ENCODE assay signal across 17 cellular contexts in the genomic region with DNA sequence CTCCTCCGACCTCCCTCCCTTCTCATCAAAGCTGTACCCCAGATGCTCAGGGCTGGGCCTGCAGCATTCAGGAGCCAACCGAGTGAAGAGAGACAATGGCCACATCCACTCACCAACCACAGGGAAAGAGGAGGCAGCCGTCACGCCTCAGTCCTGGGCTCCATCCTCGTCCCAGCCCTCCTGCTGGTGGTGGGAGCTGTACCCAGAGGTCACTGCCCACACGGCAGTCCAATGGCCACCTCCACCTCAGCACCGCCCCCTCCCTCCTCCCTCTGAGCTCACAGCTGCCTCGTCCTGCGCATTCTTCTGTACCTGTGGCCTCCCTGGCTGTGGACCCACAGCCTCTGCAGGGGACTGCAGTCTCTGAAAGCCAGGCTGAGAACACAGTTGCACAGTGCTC. TPM values are rescaled to one million over a fixed set of nuclear protein-coding genes. Genes with fewer than 3 reads are reported as not detected.
DNase-seq lines count a peak whose midpoint lies in the region; ATAC-seq and TF ChIP-seq lines count a peak whose summit lies in the region.
"Had no signal": no experiment of that assay in that cellular context is flagged by ENCODE, and none has a peak within 500 bp of the region (broad histone marks: within the 10 kb centered on the region; RNA-seq: fewer than 3 reads in every experiment).

No MANE protein-coding gene starts in this region.

- no peak overlapping the region for H4K5ac ChIP-seq in H9 (ENCODE audit: insufficient read length, low read depth, low read length)

- no peak overlapping the region for H2BK120ac ChIP-seq in H9 (ENCODE audit: low read depth, low read length, poor library complexity, severe bottlenecking)

- no peaks in the 10 kb centered on the region; the same call in 1 of the 2 replicates for H3K79me2 ChIP-seq in H9 (ENCODE audit: insufficient read depth, low read length)

- H3K14ac ChIP-seq in H9 (ENCODE audit: insufficient read depth, low read length) = no peak overlapping the region

- H2BK15ac ChIP-seq in H9 (ENCODE audit: low read depth, low read length) = no peak overlapping the region

- H3K4me3 ChIP-seq in iPS-20b (ENCODE audit: low read length) (no peak overlapping the region; the same call in 1 of the 2 replicates), lower leg skin (ENCODE audit: low read depth, poor library complexity, severe bottlenecking) (no peak overlapping the region)
- no peak overlapping the region for H3K4me3 ChIP-seq in effector memory CD4-positive, alpha-beta T cell (ENCODE audit: insufficient read depth, low read depth, low read length, poor library complexity, severe bottlenecking)
- H3K4me3 ChIP-seq: SJSA1 had no signal

- H3K27me3 ChIP-seq in H9 (ENCODE audit: insufficient read depth, low read length) (no peaks in the 10 kb centered on the region), iPS-20b (ENCODE audit: insufficient read depth, low read length) (no peaks in the 10 kb centered on the region)
- no peaks in the 10 kb centered on the region for H3K27me3 ChIP-seq in effector memory CD4-positive, alpha-beta T cell (replicated peaks; ENCODE audit: control insufficient read depth, insufficient read depth, low read length, poor library complexity, severe bottlenecking)

- H3K36me3 Mint-ChIP-seq in H9 (ENCODE audit: insufficient read depth in 1 of 3, low read depth in 3 of 3) = peaks cover 28 to 37% (median 35%) of the 10 kb centered on the region in 3 experiments
- H3K36me3 Mint-ChIP-seq in WTC11 = peaks cover 29% of the 10 kb centered on the region
- H3K36me3 Mint-ChIP-seq in progenitor cell of endocrine pancreas (ENCODE audit: insufficient read depth) = peaks cover 8% of the 10 kb centered on the region
- H3K36me3 Mint-ChIP-seq: CD8-positive, alpha-beta memory T cell; IgD-negative memory B cell had no signal

- H3K4me1 ChIP-seq in H9 (ENCODE audit: insufficient read depth, low read length) (peaks cover 10% of the 10 kb centered on the region; the same call in 1 of the 2 replicates), iPS-20b (ENCODE audit: insufficient read depth, low read length) (peaks cover 47% of the 10 kb centered on the region; the same call in 1 of the 2 replicates)
- no peaks in the 10 kb centered on the region for H3K4me1 ChIP-seq in effector memory CD4-positive, alpha-beta T cell (ENCODE audit: control insufficient read depth, insufficient read depth, low read length, poor library complexity, severe bottlenecking)
- H3K4me1 ChIP-seq: SJSA1 had no signal

- no peak overlapping the region for H2AFZ ChIP-seq in H9 (ENCODE audit: low read length)

- no peak overlapping the region for H3K23ac ChIP-seq in H9 (ENCODE audit: insufficient read length, low read depth, low read length)

- CTCF ChIA-PET in WTC11 (lab: Charles Lee) = interaction anchor here (1.0 to 1.2 kb wide), 4 partner anchors 12 to 126 kb away, joined by 3 to 5 read pairs (median 3); no protein-coding TSS in a partner anchor

- no peak overlapping the region for H4K91ac ChIP-seq in H9 (ENCODE audit: insufficient read length, low read depth, low read length)

- H3K9me3 Mint-ChIP-seq in H9 = peaks cover 13 to 21% of the 10 kb centered on the region in 2 experiments
- H3K9me3 Mint-ChIP-seq in WTC11 = peaks cover 6% of the 10 kb centered on the region
- H3K9me3 Mint-ChIP-seq in progenitor cell of endocrine pancreas (ENCODE audit: low read depth) = no peaks in the 10 kb centered on the region
- H3K9me3 Mint-ChIP-seq: CD8-positive, alpha-beta memory T cell; IgD-negative memory B cell had no signal

- no peak overlapping the region for H3T11ph ChIP-seq in H9 (ENCODE audit: low read length)

- H3K27ac Mint-ChIP-seq in H9 = peak overlapping the region; percentile 87 to 95 (median 94); a peak in 6 of 7 replicates
- peak overlapping the region; percentile 47; the same call in 1 of the 2 replicates for H3K27ac Mint-ChIP-seq in WTC11
- peak overlapping the region; percentile 95 for H3K27ac Mint-ChIP-seq in progenitor cell of endocrine pancreas
- H3K27ac Mint-ChIP-seq: CD8-positive, alpha-beta memory T cell had no signal

- no peak overlapping the region for H3K56ac ChIP-seq in H9 (ENCODE audit: insufficient read length, low read depth, low read length)

- no peak overlapping the region for H3K4ac ChIP-seq in H9 (ENCODE audit: low read depth, low read length)

- H2BK20ac ChIP-seq in H9 (ENCODE audit: low read depth, low read length, poor library complexity, severe bottlenecking) = no peak overlapping the region

- no CpG with 5 or more reads among the region's 9 CpGs for WGBS in H9 (ENCODE audit: extremely low coverage, insufficient read length, low lambda C conversion rate)
- whole genome bisulfite sequencing in lower leg skin, 2 donors = 74 to 75% methylated on average over 9 of the region's 9 CpGs

- peaks cover 5% of the 10 kb centered on the region for H3K27me3 Mint-ChIP-seq in H9 (ENCODE audit: low read depth)
- no peaks in the 10 kb centered on the region for H3K27me3 Mint-ChIP-seq in WTC11 (ENCODE audit: low read depth)
- no peaks in the 10 kb centered on the region for H3K27me3 Mint-ChIP-seq in progenitor cell of endocrine pancreas

- no peak overlapping the region for H2AK5ac ChIP-seq in H9 (ENCODE audit: insufficient read length, low read length)

- peaks cover 13% of the 10 kb centered on the region for H3K36me3 ChIP-seq in iPS-20b (ENCODE audit: insufficient read depth, low read depth, low read length)
- no peaks in the 10 kb centered on the region for H3K36me3 ChIP-seq in effector memory CD4-positive, alpha-beta T cell (ENCODE audit: control insufficient read depth, insufficient read depth, low read length)
- H3K36me3 ChIP-seq: SJSA1 had no signal

- DNase-seq in H9 = peak; percentile 71
- DNase-seq in WTC11 (ENCODE audit: low spot score) = no peak
- no peak for DNase-seq in progenitor cell of endocrine pancreas (ENCODE audit: low spot score, unreplicated experiment)
- no peak for DNase-seq in effector CD8-positive, alpha-beta T cell (lab: John Stamatoyannopoulos, UW)
- DNase-seq in hepatic stellate cell (ENCODE audit: low spot score) = no peak
- DNase-seq in effector memory CD4-positive, alpha-beta T cell = no peak
- DNase-seq in lower leg skin (ENCODE audit: low spot score in 2 of 2) = no peak
- DNase-seq: Calu3; CD8-positive, alpha-beta memory T cell; GOT3; NCI-H1105; NCI-H2081 treated with DMSO at 0.1 percent for 48 hours; OCI-M1 had no signal

- no peak overlapping the region for H4K8ac ChIP-seq in H9 (replicated peaks; ENCODE audit: insufficient read length, low read depth, low read length)

- intact Hi-C loops in lower leg skin (cut with DNase I; ENCODE audit: low total_unique reads) = no loop called here

- no peaks in the 10 kb centered on the region for H3K79me1 ChIP-seq in H9 (ENCODE audit: insufficient read depth, low read depth, low read length, poor library complexity, severe bottlenecking)

- H3K27ac ChIP-seq in H9 (ENCODE audit: insufficient read length, low read depth, low read length) (no peak overlapping the region), iPS-20b (ENCODE audit: low read length) (no peak overlapping the region)
- H3K27ac ChIP-seq in effector memory CD4-positive, alpha-beta T cell (ENCODE audit: insufficient read depth, low read length, poor library complexity, severe bottlenecking) = no peak overlapping the region
- H3K27ac ChIP-seq: C4-2B, SJSA1 had no signal

- no peak overlapping the region for H3K4me2 ChIP-seq in H9 (ENCODE audit: insufficient read depth, insufficient read length, low read length)

- H3K9me3 ChIP-seq in H9 (ENCODE audit: control insufficient read depth, low read depth, low read length) (no peaks in the 10 kb centered on the region), iPS-20b (ENCODE audit: insufficient read depth, low read depth, low read length) (no peaks in the 10 kb centered on the region; the same call in 1 of the 2 replicates)
- H3K9me3 ChIP-seq in effector memory CD4-positive, alpha-beta T cell (ENCODE audit: control insufficient read depth, low read length) = no peaks in the 10 kb centered on the region
- H3K9me3 ChIP-seq: SJSA1 had no signal

- H3K4me1 Mint-ChIP-seq in H9 (peaks cover 65 to 77% of the 10 kb centered on the region in 2 experiments), WTC11 (peaks cover 88% of the 10 kb centered on the region), progenitor cell of endocrine pancreas (ENCODE audit: low read depth) (peaks cover 15% of the 10 kb centered on the region)
- H3K4me1 Mint-ChIP-seq: CD8-positive, alpha-beta memory T cell had no signal

- POLR2A ChIA-PET in WTC11 (lab: Charles Lee) = no interaction called here

- peaks cover 2% of the 10 kb centered on the region for H4K20me1 ChIP-seq in H9 (ENCODE audit: control insufficient read depth, insufficient read depth, insufficient read length)

- H2BK12ac ChIP-seq in H9 (ENCODE audit: insufficient read length, low read depth, low read length) = no peak overlapping the region

- no peak overlapping the region for H2BK5ac ChIP-seq in H9 (ENCODE audit: insufficient read length, low read length)

- H3K4me3 Mint-ChIP-seq in H9 (peak overlapping the region in 1 of 2 experiments; percentile 53; a peak in 2 of 5 replicates), WTC11 (no peak overlapping the region), progenitor cell of endocrine pancreas (ENCODE audit: low read depth) (no peak overlapping the region)
- H3K4me3 Mint-ChIP-seq: CD8-positive, alpha-beta memory T cell; IgD-negative memory B cell had no signal

- ATAC-seq in WTC11 = peak; percentile 25

- H3K23me2 ChIP-seq in H9 (ENCODE audit: insufficient read length, low read depth, low read length, poor library complexity, severe bottlenecking) = no peaks in the 10 kb centered on the region

- H3K18ac ChIP-seq in H9 (ENCODE audit: insufficient read length, low read depth, low read length) = no peak overlapping the region

- H3K9ac ChIP-seq in H9 (ENCODE audit: extremely low read depth, insufficient read length, low read length) (no peak overlapping the region), iPS-20b (ENCODE audit: low read depth, low read length) (peak overlapping the region; percentile 60; the same call in 1 of the 2 replicates)

- TF ChIP-seq POLR2A in lower leg skin (IDR thresholded peaks at IDR 0.05) = no peak

- TF ChIP-seq CTCF in H9 (conservative IDR thresholded peaks at IDR 0.05) (no peak), WTC11 (IDR thresholded peaks at IDR 0.05) (no peak), progenitor cell of endocrine pancreas (IDR thresholded peaks at IDR 0.05; ENCODE audit: unreplicated experiment) (no peak), lower leg skin (IDR thresholded peaks at IDR 0.05) (no peak)

TF ChIP-seq in WTC11, 78 proteins besides CTCF, POLR2A, EP300 and RAD21 (continues in another document):
- TF ChIP-seq ZBTB21 (CRISPR knock-in tag; IDR thresholded peaks at IDR 0.05; ENCODE audit: borderline replicate concordance) (0 out of 2 replicates have a peak, but pooled peaks have one; percentile 11), NR3C1 (CRISPR knock-in tag; conservative IDR thresholded peaks at IDR 0.05; ENCODE audit: low read depth) (no peak), FOXP1 (CRISPR knock-in tag; IDR thresholded peaks at IDR 0.05; ENCODE audit: borderline replicate concordance) (peak; percentile 56; the same call in 1 of the 2 replicates), SP1 (CRISPR knock-in tag; conservative IDR thresholded peaks at IDR 0.05) (0 out of 2 replicates have a peak, but pooled peaks have one; percentile 33)

RNA-seq across cellular contexts. Expression of a gene that starts 53.0 kb away (rescaled TPM):
- 54.3 and 60.3 TPM in 2 replicates for total RNA-seq in H9 (2021)
- 90.6 to 107 TPM (median 92.5 TPM) in 3 replicates for total RNA-seq in WTC11 (2021)
- total RNA-seq in progenitor cell of endocrine pancreas = 34.8 and 37.4 TPM in 2 replicates
- total RNA-seq in lower leg skin = under 1 TPM in 2 of 4 donors, not detected in 2; 0.17 to 0.62 TPM
- total RNA-seq: Calu3; CD8-positive, alpha-beta memory T cell had no signal

Comparison
In these comparisons a context has a peak if more than half of its experiments do, and no peak if none do; other contexts are left out.
1. RNA of a gene that starts 53.0 kb away (total RNA-seq): 90.6 to 107 TPM in WTC11, 54.3 to 60.3 TPM in H9 and 34.8 to 37.4 TPM in progenitor cell of endocrine pancreas; 0.17 to 0.62 TPM in lower leg skin; every median in the first group is over 10 times any median in the second.
2. Peak in every context shown above with its lines, with median percentiles within 50 percentile points of each other: H3K27ac Mint-ChIP-seq.